ENCODE assay signal across 19 cellular contexts in genomic region chr5:64952961-64953360, GRCh38.
"Had no signal": no experiment of that assay in that cellular context is flagged by ENCODE, and none has a peak within 500 bp of the region (broad histone marks: within the 10 kb centered on the region; RNA-seq: fewer than 3 reads in every experiment).

No MANE protein-coding gene starts in this region.

- H3K36me3 ChIP-seq: esophagus muscularis mucosa, gastroesophageal sphincter, left ventricle myocardium inferior, lower lobe of right lung, neural progenitor cell, ovary, right atrium auricular region had no signal

- ATAC-seq: effector memory CD8-positive, alpha-beta T cell; gastroesophageal sphincter; lower lobe of right lung; natural killer cell treated with Interleukin-12 subunit alpha and Interleukin-12 subunit beta and Interleukin-15 and Interleukin-18, amount 100 ng/mL, for 72 hours had no signal

- H3K27me3 ChIP-seq: esophagus muscularis mucosa, gastroesophageal sphincter, neural progenitor cell, ovary, right atrium auricular region had no signal

- H3K27me3 Mint-ChIP-seq: effector memory CD8-positive, alpha-beta T cell; natural killer cell treated with Interleukin-12 subunit alpha and Interleukin-12 subunit beta and Interleukin-15 and Interleukin-18, amount 100 ng/mL, for 72 hours; type B pancreatic cell had no signal

- H3K9me3 ChIP-seq: esophagus muscularis mucosa, lower lobe of right lung, ovary had no signal

- H3K4me2 ChIP-seq: neural progenitor cell, smooth muscle cell had no signal

- H3K27ac Mint-ChIP-seq: effector memory CD8-positive, alpha-beta T cell; immature natural killer cell; natural killer cell treated with Interleukin-12 subunit alpha and Interleukin-12 subunit beta and Interleukin-15 and Interleukin-18, amount 100 ng/mL, for 72 hours; neural progenitor cell; type B pancreatic cell had no signal

- H2AFZ ChIP-seq: neural progenitor cell had no signal

- H3K9me3 Mint-ChIP-seq: effector memory CD8-positive, alpha-beta T cell; immature natural killer cell; natural killer cell treated with Interleukin-12 subunit alpha and Interleukin-12 subunit beta and Interleukin-15 and Interleukin-18, amount 100 ng/mL, for 72 hours; neural progenitor cell; type B pancreatic cell had no signal

- H3K4me1 ChIP-seq: esophagus muscularis mucosa, gastroesophageal sphincter, lower lobe of right lung, neural progenitor cell, right atrium auricular region had no signal

- H3K36me3 Mint-ChIP-seq: natural killer cell treated with Interleukin-12 subunit alpha and Interleukin-12 subunit beta and Interleukin-15 and Interleukin-18, amount 100 ng/mL, for 72 hours had no signal

- H3K4me1 Mint-ChIP-seq: immature natural killer cell, neural progenitor cell had no signal

- H3K27ac ChIP-seq: epithelial cell of prostate, esophagus muscularis mucosa, gastroesophageal sphincter, left ventricle myocardium inferior, lower lobe of right lung, neural progenitor cell, ovary, right atrium auricular region had no signal

- H3K9ac ChIP-seq: neural progenitor cell had no signal

- H3K4me3 ChIP-seq: esophagus muscularis mucosa, gastroesophageal sphincter, left ventricle myocardium inferior, lower lobe of right lung, neural progenitor cell, ovary, right atrium auricular region, smooth muscle cell had no signal

- H3K4me3 Mint-ChIP-seq: effector memory CD8-positive, alpha-beta T cell; immature natural killer cell; natural killer cell treated with Interleukin-12 subunit alpha and Interleukin-12 subunit beta and Interleukin-15 and Interleukin-18, amount 100 ng/mL, for 72 hours; neural progenitor cell; type B pancreatic cell had no signal

- DNase-seq: effector memory CD8-positive, alpha-beta T cell; glutamatergic neuron; immature natural killer cell; left ventricle myocardium inferior; lower lobe of right lung; mesenchymal stem cell; midbrain; nucleus accumbens; ovary; stimulated activated CD4-positive, alpha-beta T cell treated with anti-CD3 and anti-CD28 coated beads, Interleukin-2, amount 100 ng/mL, for 48 hours; stimulated activated naive CD4-positive, alpha-beta T cell treated with Interleukin-2 at 50 U/mL for 16 hours had no signal
